In the genomic region with DNA sequence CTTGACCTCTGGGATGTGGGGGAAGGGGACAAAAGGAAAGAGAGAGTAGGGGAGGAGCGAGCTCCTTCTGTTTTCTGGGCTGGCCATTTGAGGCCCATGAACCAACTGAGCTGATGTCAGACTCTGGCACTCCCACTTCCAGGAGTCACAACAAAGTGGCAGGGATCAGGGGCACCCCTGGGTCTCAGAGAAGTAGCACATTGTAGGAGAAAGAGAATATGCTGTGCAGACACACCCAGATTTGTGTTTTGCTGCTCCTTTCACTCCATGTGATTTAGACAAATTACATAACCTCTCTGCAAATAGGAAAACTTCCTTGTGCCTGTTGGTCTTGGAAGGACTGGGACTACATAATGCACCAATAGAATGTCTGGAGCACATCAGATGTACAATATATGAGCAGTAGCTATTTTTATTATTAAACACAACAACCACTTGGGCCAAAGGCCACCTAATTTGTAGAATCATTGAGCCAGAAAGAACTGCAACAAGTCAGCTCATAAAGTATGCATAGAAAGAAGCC, we compare ENCODE assay signal across 9 cellular contexts.
DNase-seq lines count a peak whose midpoint lies in the region; ATAC-seq and TF ChIP-seq lines count a peak whose summit lies in the region.
"Had no signal": no experiment of that assay in that cellular context is flagged by ENCODE, and none has a peak within 500 bp of the region (broad histone marks: within the 10 kb centered on the region; RNA-seq: fewer than 3 reads in every experiment).

No MANE protein-coding gene starts in this region.

- peaks cover 18% of the 10 kb centered on the region for H3K9me2 ChIP-seq in GM23338 (ENCODE audit: insufficient read depth)

- H3K4me1 Mint-ChIP-seq in GM23338: peaks cover 17% of the 10 kb centered on the region; the same call in 2 of the 3 replicates
- peaks cover 30% of the 10 kb centered on the region for H3K4me1 Mint-ChIP-seq in dendritic cell treated with granulocyte-macrophage colony-stimulating factor and Interleukin-4, amounts not matched to agents 40 ng/mL and 50 ng/mL, for 4 days (ENCODE audit: low read depth)

- no peak overlapping the region for H2AFZ ChIP-seq in GM23338

- ATAC-seq in GM23338 (peak; percentile 73), lung (ENCODE audit: insufficient read depth, low FRiP score) (peak; percentile 29)

- no peak overlapping the region for H3K4me2 ChIP-seq in GM23338

- no peaks in the 10 kb centered on the region for H3F3A ChIP-seq in GM23338 (replicated peaks; ENCODE audit: low read depth)

- no peak for TF ChIP-seq CTCF in GM23338 (conservative IDR thresholded peaks at IDR 0.05; ENCODE audit: low read depth in 2 of 2)
- no peak for TF ChIP-seq CTCF in lung (IDR thresholded peaks at IDR 0.05; ENCODE audit: control extremely low read depth, extremely low read depth)
- no peak for TF ChIP-seq CTCF in spleen (IDR thresholded peaks at IDR 0.05 in 8 of 11, conservative IDR thresholded peaks at IDR 0.05 in 3 of 11)

- H3K4me3 ChIP-seq in GM23338 (no peak overlapping the region), lung (no peak overlapping the region), spleen (no peak overlapping the region)

- TF ChIP-seq POLR2A in spleen (IDR thresholded peaks at IDR 0.05): no peak

- H3K4me1 ChIP-seq in GM23338 (ENCODE audit: insufficient read depth) (no peaks in the 10 kb centered on the region; the same call in 1 of the 2 replicates), lung (ENCODE audit: control insufficient read depth in 2 of 2, insufficient read depth in 2 of 2, low read length in 2 of 2) (peaks cover 0 to 8% of the 10 kb centered on the region in 2 donors), spleen (peaks cover 6 to 42% (median 22%) of the 10 kb centered on the region in 6 donors)

- H3K27ac Mint-ChIP-seq in GM23338: 0 out of 2 replicates have a peak overlapping the region, but pooled peaks have one; percentile 81
- H3K27ac Mint-ChIP-seq in dendritic cell treated with granulocyte-macrophage colony-stimulating factor and Interleukin-4, amounts not matched to agents 40 ng/mL and 50 ng/mL, for 4 days: peak overlapping the region; percentile 79

- peaks cover 23% of the 10 kb centered on the region for H3K9me3 Mint-ChIP-seq in GM23338
- peaks cover 10% of the 10 kb centered on the region for H3K9me3 Mint-ChIP-seq in dendritic cell treated with granulocyte-macrophage colony-stimulating factor and Interleukin-4, amounts not matched to agents 40 ng/mL and 50 ng/mL, for 4 days

- no peaks in the 10 kb centered on the region for H3K79me2 ChIP-seq in GM23338 (replicated peaks; ENCODE audit: insufficient read depth)

- no peaks in the 10 kb centered on the region for H3K27me3 ChIP-seq in GM23338 (ENCODE audit: insufficient read depth)
- H3K27me3 ChIP-seq in lung (ENCODE audit: control insufficient read depth, insufficient read depth): no peaks in the 10 kb centered on the region
- no peaks in the 10 kb centered on the region for H3K27me3 ChIP-seq in spleen (replicated peaks in 1 of 7)

- H3K9me3 ChIP-seq in lung (ENCODE audit: control insufficient read depth in 2 of 2, insufficient read depth in 1 of 2, low read length in 1 of 2): no peaks in the 10 kb centered on the region
- peaks cover 0 to 37% (median 31%) of the 10 kb centered on the region in 8 donors for H3K9me3 ChIP-seq in spleen

- H3K36me3 Mint-ChIP-seq in GM23338 (ENCODE audit: low read depth): peaks cover 23% of the 10 kb centered on the region
- peaks cover 7% of the 10 kb centered on the region for H3K36me3 Mint-ChIP-seq in dendritic cell treated with granulocyte-macrophage colony-stimulating factor and Interleukin-4, amounts not matched to agents 40 ng/mL and 50 ng/mL, for 4 days (ENCODE audit: low read depth)

- H3K27me3 Mint-ChIP-seq in GM23338 (ENCODE audit: insufficient read depth, low read depth, poor library complexity): peaks cover 5% of the 10 kb centered on the region
- no peaks in the 10 kb centered on the region for H3K27me3 Mint-ChIP-seq in dendritic cell treated with granulocyte-macrophage colony-stimulating factor and Interleukin-4, amounts not matched to agents 40 ng/mL and 50 ng/mL, for 4 days

- intact Hi-C loops in dendritic cell treated with granulocyte-macrophage colony-stimulating factor and Interleukin-4, amounts not matched to agents 40 ng/mL and 50 ng/mL, for 4 days (cut with micrococcal nuclease): no loop called here
- intact Hi-C loops in spleen (cut with DNase I; ENCODE audit: low total_unique reads): no loop called here

- DNase-seq in GM23338 (ENCODE audit: low spot score) (no peak), lung (ENCODE audit: low spot score) (no peak), spleen (no peak), NCI-H1092 (lab: John Stamatoyannopoulos, UW) (no peak), DMS53 (lab: John Stamatoyannopoulos, UW) (no peak), NCI-H510A (lab: John Stamatoyannopoulos, UW) (no peak)
- no peak for DNase-seq in activated T-cell treated with anti-CD3 and anti-CD28 coated beads, Interleukin-2, amount 50 U/mL, for 48 hours
- DNase-seq: activated CD4-positive, alpha-beta T cell treated with anti-CD3 and anti-CD28 coated beads, Interleukin-2, amount 50 U/mL, for 48 hours had no signal

- H3K27ac ChIP-seq in GM23338 (ENCODE audit: low read depth) (no peak overlapping the region), lung (ENCODE audit: low read depth in 1 of 2, low read length in 1 of 2) (peak overlapping the region in 1 of 2 donors; percentile 86), spleen (peak overlapping the region in 5 of 8 donors; percentile 3 to 50 (median 36))

- no peak overlapping the region for H3K4me3 Mint-ChIP-seq in GM23338
- H3K4me3 Mint-ChIP-seq in dendritic cell treated with granulocyte-macrophage colony-stimulating factor and Interleukin-4, amounts not matched to agents 40 ng/mL and 50 ng/mL, for 4 days: no peak overlapping the region

- WGBS in lung, 2 donors: 67 to 74% methylated on average over 1 of the region's 1 CpG
- WGBS in spleen, 5 donors: 38 to 83% (median 79%) methylated on average over 1 of the region's 1 CpG

- H4K20me1 ChIP-seq in GM23338 (replicated peaks; ENCODE audit: insufficient read depth): no peaks in the 10 kb centered on the region

- peaks cover 12% of the 10 kb centered on the region for H3K36me3 ChIP-seq in GM23338 (ENCODE audit: insufficient read depth)
- H3K36me3 ChIP-seq in lung (ENCODE audit: control insufficient read depth in 2 of 2, insufficient read depth in 2 of 2, low read length in 2 of 2): no peaks in the 10 kb centered on the region
- H3K36me3 ChIP-seq in spleen: no peaks in the 10 kb centered on the region

TF ChIP-seq in GM23338, 12 proteins besides CTCF, POLR2A, EP300 and RAD21 (continues in another document):
- TF ChIP-seq JUNB (IDR thresholded peaks at IDR 0.05; ENCODE audit: unreplicated experiment): no peak
- TF ChIP-seq NANOG (IDR thresholded peaks at IDR 0.05; ENCODE audit: borderline replicate concordance): no peak
- TF ChIP-seq, protein P1, sequence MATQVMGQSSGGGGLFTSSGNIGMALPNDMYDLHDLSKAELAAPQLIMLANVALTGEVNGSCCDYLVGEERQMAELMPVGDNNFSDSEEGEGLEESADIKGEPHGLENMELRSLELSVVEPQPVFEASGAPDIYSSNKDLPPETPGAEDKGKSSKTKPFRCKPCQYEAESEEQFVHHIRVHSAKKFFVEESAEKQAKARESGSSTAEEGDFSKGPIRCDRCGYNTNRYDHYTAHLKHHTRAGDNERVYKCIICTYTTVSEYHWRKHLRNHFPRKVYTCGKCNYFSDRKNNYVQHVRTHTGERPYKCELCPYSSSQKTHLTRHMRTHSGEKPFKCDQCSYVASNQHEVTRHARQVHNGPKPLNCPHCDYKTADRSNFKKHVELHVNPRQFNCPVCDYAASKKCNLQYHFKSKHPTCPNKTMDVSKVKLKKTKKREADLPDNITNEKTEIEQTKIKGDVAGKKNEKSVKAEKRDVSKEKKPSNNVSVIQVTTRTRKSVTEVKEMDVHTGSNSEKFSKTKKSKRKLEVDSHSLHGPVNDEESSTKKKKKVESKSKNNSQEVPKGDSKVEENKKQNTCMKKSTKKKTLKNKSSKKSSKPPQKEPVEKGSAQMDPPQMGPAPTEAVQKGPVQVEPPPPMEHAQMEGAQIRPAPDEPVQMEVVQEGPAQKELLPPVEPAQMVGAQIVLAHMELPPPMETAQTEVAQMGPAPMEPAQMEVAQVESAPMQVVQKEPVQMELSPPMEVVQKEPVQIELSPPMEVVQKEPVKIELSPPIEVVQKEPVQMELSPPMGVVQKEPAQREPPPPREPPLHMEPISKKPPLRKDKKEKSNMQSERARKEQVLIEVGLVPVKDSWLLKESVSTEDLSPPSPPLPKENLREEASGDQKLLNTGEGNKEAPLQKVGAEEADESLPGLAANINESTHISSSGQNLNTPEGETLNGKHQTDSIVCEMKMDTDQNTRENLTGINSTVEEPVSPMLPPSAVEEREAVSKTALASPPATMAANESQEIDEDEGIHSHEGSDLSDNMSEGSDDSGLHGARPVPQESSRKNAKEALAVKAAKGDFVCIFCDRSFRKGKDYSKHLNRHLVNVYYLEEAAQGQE (IDR thresholded peaks at IDR 0.05; ENCODE audit: unreplicated experiment): no peak
- TF ChIP-seq ZNF114 (CRISPR knock-in tag; IDR thresholded peaks at IDR 0.05): no peak
